1 cellular context compared by ENCODE assay signal in the genomic region with DNA sequence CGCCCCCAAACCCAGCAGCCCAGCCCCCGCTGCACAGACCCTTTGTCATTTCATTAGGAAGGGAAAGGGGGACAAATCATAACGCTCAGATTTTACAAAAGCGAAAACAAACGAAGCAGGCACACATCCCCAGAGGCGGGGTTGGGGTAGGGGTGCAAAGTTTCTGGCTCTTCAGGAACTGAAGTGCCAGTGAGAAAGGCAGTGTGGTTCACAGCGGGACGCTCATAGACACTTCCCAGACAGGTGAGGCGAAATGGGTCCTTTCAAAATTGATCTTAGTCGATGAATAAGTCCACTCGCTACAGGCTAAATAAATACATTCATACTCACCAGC.
TF ChIP-seq lines count a peak whose summit lies in the region.

No MANE protein-coding gene starts in this region.

TF ChIP-seq in GM12878, 131 proteins besides CTCF, POLR2A, EP300 and RAD21 (continued from another document):
- TF ChIP-seq, protein P1, sequence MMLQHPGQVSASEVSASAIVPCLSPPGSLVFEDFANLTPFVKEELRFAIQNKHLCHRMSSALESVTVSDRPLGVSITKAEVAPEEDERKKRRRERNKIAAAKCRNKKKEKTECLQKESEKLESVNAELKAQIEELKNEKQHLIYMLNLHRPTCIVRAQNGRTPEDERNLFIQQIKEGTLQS (IDR thresholded peaks at IDR 0.05; ENCODE audit: borderline replicate concordance, extremely low read depth, low read depth, low read length) = no peak
- TF ChIP-seq KAT2A (conservative IDR thresholded peaks at IDR 0.05; ENCODE audit: control insufficient read depth, low read depth, low read length) (no peak), BCLAF1 (IDR thresholded peaks at IDR 0.05) (no peak)
